18 cellular contexts compared by ENCODE assay signal in genomic region chr17:149231-149630, GRCh38. TPM values are rescaled to one million over a fixed set of nuclear protein-coding genes. Genes with fewer than 3 reads are reported as not detected.
DNase-seq lines count a peak whose midpoint lies in the region; ATAC-seq, FAIRE-seq and TF ChIP-seq lines count a peak whose summit lies in the region.
"Had no signal": no experiment of that assay in that cellular context is flagged by ENCODE, and none has a peak within 500 bp of the region (broad histone marks: within the 10 kb centered on the region; RNA-seq: fewer than 3 reads in every experiment).

No MANE protein-coding gene starts in this region.

- no peak overlapping the region for H3K4me2 ChIP-seq in HepG2 (ENCODE audit: low read depth, low read length)

- 92% methylated on average over 7 of the region's 7 CpGs for WGBS in right lobe of liver (ENCODE audit: insufficient coverage, low coverage, low lambda C conversion rate, missing lambda C conversion rate)
- WGBS in HepG2 (ENCODE audit: low lambda C conversion rate): 56% methylated on average over 7 of the region's 7 CpGs
- 80 to 85% methylated on average over 5 to 7 of the region's 7 CpGs for whole genome bisulfite sequencing in endodermal cell (ENCODE audit: insufficient coverage in 1 of 2, insufficient read length in 1 of 2), 2 experiments
- WGBS in pancreas, 2 donors: 90 to 92% methylated on average over 7 of the region's 7 CpGs

- H3K27me3 ChIP-seq in right lobe of liver: no peaks in the 10 kb centered on the region
- peaks cover 0 to 18% of the 10 kb centered on the region in 2 experiments; a peak in 3 of 5 replicates for H3K27me3 ChIP-seq in HepG2 (ENCODE audit: control insufficient read depth in 1 of 2, insufficient read depth in 2 of 2, low read length in 2 of 2)
- H3K27me3 ChIP-seq in endodermal cell (ENCODE audit: control insufficient read depth, insufficient read depth, low read length, poor library complexity, severe bottlenecking): no peaks in the 10 kb centered on the region
- H3K27me3 ChIP-seq in pancreas: no peaks in the 10 kb centered on the region
- H3K27me3 ChIP-seq: SJSA1 had no signal

- H3K9me3 ChIP-seq in right lobe of liver (no peaks in the 10 kb centered on the region), HepG2 (ENCODE audit: low read length) (no peaks in the 10 kb centered on the region), endodermal cell (ENCODE audit: control insufficient read depth, low read length) (no peaks in the 10 kb centered on the region), pancreas (no peaks in the 10 kb centered on the region)
- H3K9me3 ChIP-seq: HAP-1, SJSA1 had no signal

- H3K4me1 ChIP-seq in right lobe of liver (peaks cover 0 to 5% (median 0%) of the 10 kb centered on the region in 4 donors), HepG2 (ENCODE audit: insufficient read depth, low read length) (peaks cover 46% of the 10 kb centered on the region), endodermal cell (ENCODE audit: control insufficient read depth, insufficient read depth, low read length) (no peaks in the 10 kb centered on the region), pancreas (no peaks in the 10 kb centered on the region)
- H3K4me1 ChIP-seq: HAP-1 had no signal

- no peaks in the 10 kb centered on the region for H3K79me2 ChIP-seq in HepG2 (ENCODE audit: insufficient read depth, low read length)

- no peak overlapping the region for H3K4me3 ChIP-seq in right lobe of liver
- H3K4me3 ChIP-seq in HepG2 (replicated peaks in 1 of 3; ENCODE audit: insufficient read depth in 1 of 3, low read depth in 2 of 3, low read length in 3 of 3): no peak overlapping the region
- no peak overlapping the region for H3K4me3 ChIP-seq in endodermal cell (ENCODE audit: low read length)
- H3K4me3 ChIP-seq in pancreas: no peak overlapping the region
- H3K4me3 ChIP-seq: HAP-1, SJSA1 had no signal

- H3K9me3 Mint-ChIP-seq in endodermal cell: no peaks in the 10 kb centered on the region

- intact Hi-C loops in right lobe of liver (cut with DNase I) (no loop called here), HepG2 (cut with micrococcal nuclease; ENCODE audit: unreplicated experiment) (no loop called here), pancreas (cut with DNase I) (loop anchor here in 1 of 3 donors (5.0 kb wide), 1 partner anchor 238 kb away; no protein-coding TSS in a partner anchor)

- H3K4me1 Mint-ChIP-seq in endodermal cell: no peaks in the 10 kb centered on the region

- no peaks in the 10 kb centered on the region for H3K36me3 Mint-ChIP-seq in endodermal cell (ENCODE audit: low read depth)

- no peak overlapping the region for H3K27ac Mint-ChIP-seq in endodermal cell

- CTCF ChIA-PET in HepG2 (lab: Yijun Ruan, JAX; ENCODE audit: low intra/inter-chr PET ratio, low total read pairs): no interaction called here

- no peak for TF ChIP-seq EP300 in HepG2 (IDR thresholded peaks at IDR 0.05; ENCODE audit: low read depth in 2 of 2, low read length in 2 of 2)
- TF ChIP-seq EP300 in HepG2 (CRISPR knock-in tag; IDR thresholded peaks at IDR 0.05; ENCODE audit: borderline replicate concordance): no peak

- no peaks in the 10 kb centered on the region for H4K20me1 ChIP-seq in HepG2 (ENCODE audit: insufficient read depth, low read length)

- no peaks in the 10 kb centered on the region for H3K27me3 Mint-ChIP-seq in endodermal cell (ENCODE audit: insufficient read depth)

- no TSS peak for BruUV-seq in HepG2 (replicated peaks; lab: Mats Ljungman, UMichigan)

- TF ChIP-seq CTCF in right lobe of liver (IDR thresholded peaks at IDR 0.05): no peak
- TF ChIP-seq CTCF in HepG2 (CRISPR knock-in tag; IDR thresholded peaks at IDR 0.05): no peak
- peak; percentile 42 for TF ChIP-seq CTCF in endodermal cell (conservative IDR thresholded peaks at IDR 0.05)
- no peak for TF ChIP-seq CTCF in pancreas (IDR thresholded peaks at IDR 0.05)

- no peak overlapping the region for H2AFZ ChIP-seq in HepG2 (ENCODE audit: low read length)

- no peak for TF ChIP-seq RAD21 in HepG2 (CRISPR knock-in tag; IDR thresholded peaks at IDR 0.05)

- in situ Hi-C loops in HepG2 (cut with HindIII; ENCODE audit: extremely low pct_ligation_motif_present, low pct_unique_long_range_greater_than_20kb): no loop called here

- no peak for ATAC-seq in right lobe of liver
- ATAC-seq in HepG2: no peak
- ATAC-seq in pancreas: no peak
- ATAC-seq in GM18873 (IDR thresholded peaks at IDR 0.05; ENCODE audit: low FRiP score, unreplicated experiment): no peak
- ATAC-seq in GM21381 (IDR thresholded peaks at IDR 0.05; ENCODE audit: unreplicated experiment): no peak
- ATAC-seq in GM18502 (IDR thresholded peaks at IDR 0.05; ENCODE audit: poor library complexity, unreplicated experiment): no peak
- ATAC-seq: PC-3 had no signal

- POLR2A ChIA-PET in HepG2 (lab: Yijun Ruan, JAX): no interaction called here

- TF ChIP-seq POLR2A in right lobe of liver (IDR thresholded peaks at IDR 0.05) (no peak), HepG2 (IDR thresholded peaks at IDR 0.05; ENCODE audit: insufficient read depth in 1 of 2, low read depth in 2 of 2, low read length in 2 of 2) (no peak)

- no peak for FAIRE-seq in HepG2 (lab: Jason Lieb, UNC)
- FAIRE-seq in pancreas (lab: Jason Lieb, UNC): no peak
- FAIRE-seq: GM12892 had no signal

- H3K36me3 ChIP-seq in right lobe of liver (no peaks in the 10 kb centered on the region), HepG2 (replicated peaks in 1 of 2; ENCODE audit: control insufficient read depth in 1 of 2, insufficient read depth in 2 of 2, low read length in 2 of 2) (no peaks in the 10 kb centered on the region), endodermal cell (ENCODE audit: control insufficient read depth, insufficient read depth, low read length) (no peaks in the 10 kb centered on the region), pancreas (peaks cover 0 to 4% (median 0%) of the 10 kb centered on the region in 3 donors)
- H3K36me3 ChIP-seq: HAP-1, SJSA1 had no signal

- H3K9ac ChIP-seq in HepG2 (ENCODE audit: insufficient read depth, low read depth, low read length) (no peak overlapping the region), endodermal cell (ENCODE audit: extremely low read depth, low read length, poor library complexity, severe bottlenecking) (no peak overlapping the region)

- peak in 2 of 3 donors; percentile 5 to 23 for DNase-seq in right lobe of liver
- no peak for DNase-seq in HepG2 (ENCODE audit: low spot score)
- DNase-seq in endodermal cell: no peak
- DNase-seq in pancreas: peak in 5 of 6 donors; percentile 2 to 13 (median 4)
- DNase-seq in ureter (ENCODE audit: low spot score): peak; percentile 23
- DNase-seq: COR-L47, NCI-H1930, NCI-H2171, NCI-H446, NCI-H69, PC-3 had no signal

- no peak overlapping the region for H3K4me3 Mint-ChIP-seq in endodermal cell

- no peak overlapping the region for H3K27ac ChIP-seq in right lobe of liver
- no peak overlapping the region for H3K27ac ChIP-seq in HepG2 (ENCODE audit: extremely low read length, insufficient read depth, low read length)
- H3K27ac ChIP-seq in endodermal cell (ENCODE audit: low read depth, low read length): no peak overlapping the region
- H3K27ac ChIP-seq in pancreas: no peak overlapping the region
- H3K27ac ChIP-seq: RWPE1, SJSA1 had no signal

RNA-seq across cellular contexts. Expression of gene SCGB1C2, which starts 11.9 kb away (rescaled TPM):
- total RNA-seq in right lobe of liver (not detected), HepG2 (2016; rRNA removed; fragmentation: Illumina TruSeq; extraction: Trizol) (not detected in 2 replicates), endodermal cell (not detected), pancreas (under 1 TPM in 3 of 6 donors, not detected in 3; 0.38 to 0.55 (median 0.50) TPM), ureter (not detected)
- not detected in 2 replicates for total RNA-seq in HepG2 (2016; cell fraction: cytosol; rRNA removed; fragmentation: Illumina TruSeq; extraction: Trizol; ENCODE audit: low read depth)
- total RNA-seq in HepG2 (2016; cell fraction: insoluble cytoplasmic fraction; rRNA removed; fragmentation: Illumina TruSeq; extraction: Trizol): not detected in 2 replicates
- not detected in 2 replicates for total RNA-seq in HepG2 (2016; cell fraction: membrane; rRNA removed; fragmentation: Illumina TruSeq; extraction: Trizol)
- total RNA-seq in HepG2 (2016; cell fraction: nucleus; rRNA removed; fragmentation: Illumina TruSeq; extraction: Trizol): not detected in 2 replicates
- polyA plus RNA-seq in HepG2 (2011; rRNA removed) (not detected in 2 replicates), pancreas (not detected)
- not detected in 2 replicates for polyA plus RNA-seq in HepG2 (2011; cell fraction: cytosol; rRNA removed)
- not detected in 2 replicates for polyA plus RNA-seq in HepG2 (2011; cell fraction: nucleus; rRNA removed)
- polyA plus RNA-seq in HepG2 (2012): not detected in 2 replicates
- not detected in 2 replicates for polyA plus RNA-seq in HepG2 (2016; cell fraction: cytosol; fragmentation: Illumina TruSeq; extraction: Trizol; ENCODE audit: low read depth)
- polyA plus RNA-seq in HepG2 (2016; cell fraction: insoluble cytoplasmic fraction; fragmentation: Illumina TruSeq; extraction: Trizol; ENCODE audit: low read depth): not detected in 2 replicates
- not detected in 2 replicates for polyA plus RNA-seq in HepG2 (2016; cell fraction: membrane; fragmentation: Illumina TruSeq; extraction: Trizol; ENCODE audit: low read depth)
- polyA plus RNA-seq in HepG2 (2016; cell fraction: nucleus; fragmentation: Illumina TruSeq; extraction: Trizol; ENCODE audit: insufficient read depth, low read depth): not detected in 2 replicates
- polyA minus RNA-seq in HepG2 (2011; rRNA and poly(A)+ RNA removed; ENCODE audit: low replicate concordance): not detected in 2 replicates
- not detected in 2 replicates for polyA minus RNA-seq in HepG2 (2011; cell fraction: cytosol; rRNA and poly(A)+ RNA removed)
- not detected in 2 replicates for polyA minus RNA-seq in HepG2 (2011; cell fraction: nucleus; rRNA and poly(A)+ RNA removed)
- polyA plus RNA-seq in endodermal cell (2013, experiment 1 of 2): not detected
- polyA plus RNA-seq in endodermal cell (2013, experiment 2 of 2): not detected
- total RNA-seq: PC-3, SJSA1 had no signal

RNA-seq across cellular contexts. Expression of gene DOC2B, which starts 32.2 kb away (rescaled TPM):
- 1 to 10 TPM in 2 of 6 experiments, under 1 TPM in 4; 0.40 to 1.7 (median 0.91) TPM for total RNA-seq in right lobe of liver
- total RNA-seq in HepG2 (2016; rRNA removed; fragmentation: Illumina TruSeq; extraction: Trizol): 0.22 TPM in 1 of 2 replicates, not detected in the other
- total RNA-seq in HepG2 (2016; cell fraction: cytosol; rRNA removed; fragmentation: Illumina TruSeq; extraction: Trizol; ENCODE audit: low read depth): 0.09 and 0.30 TPM in 2 replicates
- total RNA-seq in HepG2 (2016; cell fraction: insoluble cytoplasmic fraction; rRNA removed; fragmentation: Illumina TruSeq; extraction: Trizol): 0.04 TPM in 1 of 2 replicates, not detected in the other
- total RNA-seq in HepG2 (2016; cell fraction: membrane; rRNA removed; fragmentation: Illumina TruSeq; extraction: Trizol): 0.06 and 0.38 TPM in 2 replicates
- 0.06 TPM in 1 of 2 replicates, not detected in the other for total RNA-seq in HepG2 (2016; cell fraction: nucleus; rRNA removed; fragmentation: Illumina TruSeq; extraction: Trizol)
- 0.09 and 0.77 TPM in 2 replicates for polyA plus RNA-seq in HepG2 (2011; rRNA removed)
- polyA plus RNA-seq in HepG2 (2011; cell fraction: cytosol; rRNA removed): 0.21 and 0.25 TPM in 2 replicates
- 0.31 and 0.33 TPM in 2 replicates for polyA plus RNA-seq in HepG2 (2011; cell fraction: nucleus; rRNA removed)
- 0.05 and 0.23 TPM in 2 replicates for polyA plus RNA-seq in HepG2 (2012)
- 0.08 and 0.34 TPM in 2 replicates for polyA plus RNA-seq in HepG2 (2016; cell fraction: cytosol; fragmentation: Illumina TruSeq; extraction: Trizol; ENCODE audit: low read depth)
- polyA plus RNA-seq in HepG2 (2016; cell fraction: insoluble cytoplasmic fraction; fragmentation: Illumina TruSeq; extraction: Trizol; ENCODE audit: low read depth): not detected in 2 replicates
- 0.33 TPM in 1 of 2 replicates, not detected in the other for polyA plus RNA-seq in HepG2 (2016; cell fraction: membrane; fragmentation: Illumina TruSeq; extraction: Trizol; ENCODE audit: low read depth)
- 0.22 and 0.36 TPM in 2 replicates for polyA plus RNA-seq in HepG2 (2016; cell fraction: nucleus; fragmentation: Illumina TruSeq; extraction: Trizol; ENCODE audit: insufficient read depth, low read depth)
- 0.08 TPM in 1 of 2 replicates, not detected in the other for polyA minus RNA-seq in HepG2 (2011; rRNA and poly(A)+ RNA removed; ENCODE audit: low replicate concordance)
- polyA minus RNA-seq in HepG2 (2011; cell fraction: cytosol; rRNA and poly(A)+ RNA removed): 0.40 TPM in 1 of 2 replicates, not detected in the other
- 0.13 TPM in 1 of 2 replicates, not detected in the other for polyA minus RNA-seq in HepG2 (2011; cell fraction: nucleus; rRNA and poly(A)+ RNA removed)
- total RNA-seq in endodermal cell: 1 to 10 TPM; 1.4 to 2.6 TPM
- 4.2 TPM for polyA plus RNA-seq in endodermal cell (2013, experiment 1 of 2)
- polyA plus RNA-seq in endodermal cell (2013, experiment 2 of 2): 3.7 TPM
- 10 to 100 TPM in 4 of 6 donors, 1 to 10 TPM in 2; 4.9 to 25.1 (median 11.5) TPM for total RNA-seq in pancreas
- polyA plus RNA-seq in pancreas: 10 to 100 TPM in 1 of 2 donors, 1 to 10 TPM in 1; 4.3 to 12.1 TPM
- 23.5 TPM for total RNA-seq in ureter
- total RNA-seq: SJSA1 had no signal

Comparison
In these comparisons a context has a peak if more than half of its experiments do, and no peak if none do; other contexts are left out.
1. DNase-seq: peak in right lobe of liver (2 of 3), pancreas (5 of 6) and ureter (single experiment); none in HepG2 (single experiment) and endodermal cell (single experiment).